Comparison of ENCODE assay signal across 27 cellular contexts in genomic region chr12:52672321-52672933, GRCh38. TPM values are rescaled to one million over a fixed set of nuclear protein-coding genes. Genes with fewer than 3 reads are reported as not detected.
DNase-seq lines count a peak whose midpoint lies in the region; ATAC-seq, FAIRE-seq and TF ChIP-seq lines count a peak whose summit lies in the region.
"Had no signal": no experiment of that assay in that cellular context is flagged by ENCODE, and none has a peak within 500 bp of the region (broad histone marks: within the 10 kb centered on the region; RNA-seq: fewer than 3 reads in every experiment).

No MANE protein-coding gene starts in this region.

- H3K4me2 ChIP-seq in astrocyte (ENCODE audit: low read length), result no peak overlapping the region
- no peak overlapping the region for H3K4me2 ChIP-seq in mesendoderm (ENCODE audit: low read length)
- H3K4me2 ChIP-seq: BLaER1 treated with 17β-estradiol and CSF1 and Interleukin-3, amounts not matched to agents 10 nM and 100 nM had no signal

- no peak overlapping the region for H3K56ac ChIP-seq in mesendoderm (ENCODE audit: low read length)

- no CpG with 5 or more reads among the region's 2 CpGs for WGBS in mesendoderm (ENCODE audit: extremely low coverage, insufficient coverage, low lambda C conversion rate)

- H3K4me1 ChIP-seq in astrocyte (ENCODE audit: insufficient read depth, low read length) (no peaks in the 10 kb centered on the region), mesendoderm (ENCODE audit: control insufficient read depth, low read depth, low read length) (no peaks in the 10 kb centered on the region), lower lobe of right lung (no peaks in the 10 kb centered on the region)
- H3K4me1 ChIP-seq: BLaER1 treated with 17β-estradiol and CSF1 and Interleukin-3, amounts not matched to agents 10 nM and 100 nM had no signal

- H3K36me3 Mint-ChIP-seq in astrocyte (ENCODE audit: low read depth, unreplicated experiment), result no peaks in the 10 kb centered on the region
- H3K36me3 Mint-ChIP-seq: activated naive CD4-positive, alpha-beta T cell treated with anti-CD3 and anti-CD28 coated beads, Interleukin-2, amount 50 U/mL, for 24 hours; T-cell; type B pancreatic cell had no signal

- H3K9me3 ChIP-seq in astrocyte (ENCODE audit: insufficient read depth, low read depth, low read length), result no peaks in the 10 kb centered on the region
- no peaks in the 10 kb centered on the region for H3K9me3 ChIP-seq in lower lobe of right lung
- H3K9me3 ChIP-seq: BLaER1 treated with 17β-estradiol and CSF1 and Interleukin-3, amounts not matched to agents 10 nM and 100 nM had no signal

- no peak overlapping the region for H4K5ac ChIP-seq in mesendoderm (ENCODE audit: low read length)

- no peak overlapping the region for H2BK5ac ChIP-seq in mesendoderm (ENCODE audit: low read length)

- no peak overlapping the region for H2AK5ac ChIP-seq in mesendoderm (ENCODE audit: low read length)

- H2BK120ac ChIP-seq in mesendoderm (ENCODE audit: low read depth, low read length), result no peak overlapping the region

- no peaks in the 10 kb centered on the region for H4K20me1 ChIP-seq in astrocyte (ENCODE audit: insufficient read depth, low read length)
- H4K20me1 ChIP-seq: BLaER1 treated with 17β-estradiol and CSF1 and Interleukin-3, amounts not matched to agents 10 nM and 100 nM had no signal

- H3K27ac ChIP-seq in astrocyte (ENCODE audit: low read depth, low read length) (no peak overlapping the region), mesendoderm (ENCODE audit: low read depth, low read length) (no peak overlapping the region), lower lobe of right lung (no peak overlapping the region)
- H3K27ac ChIP-seq: BLaER1 treated with 17β-estradiol and CSF1 and Interleukin-3, amounts not matched to agents 10 nM and 100 nM had no signal

- no peak overlapping the region for H4K8ac ChIP-seq in mesendoderm (ENCODE audit: low read depth, low read length)

- intact Hi-C loops in lower lobe of right lung (cut with DNase I), result no loop called here

- H3K4me3 Mint-ChIP-seq in astrocyte (ENCODE audit: unreplicated experiment), result no peak overlapping the region
- H3K4me3 Mint-ChIP-seq: activated CD4-positive, alpha-beta T cell treated with anti-CD3 and anti-CD28 coated beads for 36 hours; activated naive CD4-positive, alpha-beta T cell treated with anti-CD3 and anti-CD28 coated beads, Interleukin-2, amount 50 U/mL, for 24 hours; immature natural killer cell; T-cell; type B pancreatic cell had no signal

- H3K18ac ChIP-seq in mesendoderm (ENCODE audit: low read length), result no peak overlapping the region

- H3K79me1 ChIP-seq in mesendoderm (ENCODE audit: low read length), result no peaks in the 10 kb centered on the region

- no peak overlapping the region for H3K27ac Mint-ChIP-seq in astrocyte (ENCODE audit: unreplicated experiment)
- H3K27ac Mint-ChIP-seq: activated CD4-positive, alpha-beta T cell treated with anti-CD3 and anti-CD28 coated beads for 36 hours; activated naive CD4-positive, alpha-beta T cell treated with anti-CD3 and anti-CD28 coated beads, Interleukin-2, amount 50 U/mL, for 24 hours; immature natural killer cell; T-cell; type B pancreatic cell had no signal

- no peak overlapping the region for H3K4me3 ChIP-seq in astrocyte (ENCODE audit: insufficient read depth, low read depth, low read length)
- H3K4me3 ChIP-seq in mesendoderm (ENCODE audit: low read length), result no peak overlapping the region
- H3K4me3 ChIP-seq in lower lobe of right lung, result no peak overlapping the region
- H3K4me3 ChIP-seq: BLaER1 treated with 17β-estradiol and CSF1 and Interleukin-3, amounts not matched to agents 10 nM and 100 nM had no signal

- peak; percentile 10 for DNase-seq in COLO829 (ENCODE audit: low spot score)
- peak; percentile 14 for DNase-seq in HTR-8/SVneo (ENCODE audit: insufficient read length, low spot score)
- peak; percentile 22 for DNase-seq in astrocyte (ENCODE audit: low read depth)
- peak; percentile 66 for DNase-seq in mesendoderm
- DNase-seq in omental fat pad (ENCODE audit: low spot score), result no peak
- DNase-seq in lower lobe of right lung, result no peak
- no peak for DNase-seq in GM19240 (ENCODE audit: insufficient read length, low spot score)
- DNase-seq: ACHN; activated CD4-positive, alpha-beta T cell treated with anti-CD3 and anti-CD28 coated beads for 36 hours; cerebellar nuclear complex; erythroblast; foreskin melanocyte; GDM1; immature natural killer cell; NCI-H1105; NCI-H2029 treated with DMSO at 0.1 percent for 48 hours; NCI-H345; NCI-H774; SHP77 treated with DMSO at 0.1 percent for 48 hours; stimulated activated CD4-positive, alpha-beta T cell treated with anti-CD3 and anti-CD28 coated beads, Interleukin-12 subunit alpha, Interleukin-12 subunit beta, amount 100 ng/mL, for 4 hours; T-cell had no signal

- H2BK15ac ChIP-seq in mesendoderm (replicated peaks; ENCODE audit: low read depth), result no peak overlapping the region

- H3K36me3 ChIP-seq in astrocyte (ENCODE audit: insufficient read depth, low read length) (no peaks in the 10 kb centered on the region), mesendoderm (ENCODE audit: control insufficient read depth, insufficient read depth, low read length) (no peaks in the 10 kb centered on the region), lower lobe of right lung (no peaks in the 10 kb centered on the region)
- H3K36me3 ChIP-seq: BLaER1 treated with 17β-estradiol and CSF1 and Interleukin-3, amounts not matched to agents 10 nM and 100 nM had no signal

- H3K27me3 Mint-ChIP-seq in astrocyte (ENCODE audit: low read depth, unreplicated experiment), result peaks cover 20% of the 10 kb centered on the region
- H3K27me3 Mint-ChIP-seq: activated CD4-positive, alpha-beta T cell treated with anti-CD3 and anti-CD28 coated beads for 36 hours; activated naive CD4-positive, alpha-beta T cell treated with anti-CD3 and anti-CD28 coated beads, Interleukin-2, amount 50 U/mL, for 24 hours had no signal

- H3K23ac ChIP-seq in mesendoderm (ENCODE audit: low read length), result no peak overlapping the region

- no peak for FAIRE-seq in HTR-8/SVneo (lab: Jason Lieb, UNC)
- no peak for FAIRE-seq in astrocyte (lab: Jason Lieb, UNC)
- FAIRE-seq: GM18507, TTC549 had no signal

- H3K4me1 Mint-ChIP-seq in astrocyte (ENCODE audit: low read depth, unreplicated experiment), result peaks cover 9% of the 10 kb centered on the region

- no peak overlapping the region for H3K4ac ChIP-seq in mesendoderm (ENCODE audit: low read depth, low read length)

- no peak overlapping the region for H2AFZ ChIP-seq in astrocyte (ENCODE audit: low read depth, low read length)

- H3K27me3 ChIP-seq in astrocyte (ENCODE audit: insufficient read depth, low read length) (peaks cover 18% of the 10 kb centered on the region), mesendoderm (ENCODE audit: insufficient read depth, low read length, poor library complexity) (peaks cover 3% of the 10 kb centered on the region), lower lobe of right lung (ENCODE audit: low read depth) (peaks cover 9% of the 10 kb centered on the region)
- H3K27me3 ChIP-seq: BLaER1 treated with 17β-estradiol and CSF1 and Interleukin-3, amounts not matched to agents 10 nM and 100 nM had no signal

- H3K9me3 Mint-ChIP-seq in astrocyte (ENCODE audit: unreplicated experiment), result peaks cover 2% of the 10 kb centered on the region
- H3K9me3 Mint-ChIP-seq: activated naive CD4-positive, alpha-beta T cell treated with anti-CD3 and anti-CD28 coated beads, Interleukin-2, amount 50 U/mL, for 24 hours; immature natural killer cell; T-cell; type B pancreatic cell had no signal

- no peaks in the 10 kb centered on the region for H3K79me2 ChIP-seq in astrocyte (ENCODE audit: insufficient read depth, low read length)
- no peaks in the 10 kb centered on the region for H3K79me2 ChIP-seq in mesendoderm (ENCODE audit: control insufficient read depth, insufficient read depth, low read length)

- no peak for ATAC-seq in omental fat pad (ENCODE audit: low FRiP score)
- ATAC-seq in lower lobe of right lung, result no peak
- ATAC-seq in HG03378 (IDR thresholded peaks at IDR 0.05; ENCODE audit: unreplicated experiment), result no peak
- ATAC-seq: activated CD4-positive, alpha-beta T cell treated with anti-CD3 and anti-CD28 coated beads for 36 hours; T-cell had no signal

- no peak overlapping the region for H3K9ac ChIP-seq in astrocyte (ENCODE audit: low read length)
- no peak overlapping the region for H3K9ac ChIP-seq in mesendoderm (ENCODE audit: low read length)
- H3K9ac ChIP-seq: BLaER1 treated with 17β-estradiol and CSF1 and Interleukin-3, amounts not matched to agents 10 nM and 100 nM had no signal

- TF ChIP-seq CTCF in astrocyte (IDR thresholded peaks at IDR 0.05; ENCODE audit: insufficient read depth, low read depth, low read length), result no peak
- TF ChIP-seq CTCF in omental fat pad (IDR thresholded peaks at IDR 0.05), result no peak
- no peak for TF ChIP-seq CTCF in lower lobe of right lung (IDR thresholded peaks at IDR 0.05)

RNA-seq across cellular contexts. Expression of gene KRT1, which starts 7.8 kb away (rescaled TPM):
- total RNA-seq in astrocyte (not detected in 2 replicates), omental fat pad (under 1 TPM in 1 of 4 donors, not detected in 3; 0.47 TPM), lower lobe of right lung (1.3 TPM)
- polyA plus RNA-seq in mesendoderm (2013, experiment 1 of 2), result not detected
- not detected for polyA plus RNA-seq in mesendoderm (2013, experiment 2 of 2)
- total RNA-seq: activated CD4-positive, alpha-beta T cell treated with anti-CD3 and anti-CD28 coated beads for 36 hours had no signal
- polyA plus RNA-seq: immature natural killer cell had no signal

RNA-seq across cellular contexts. Expression of gene KRT2, which starts 20.4 kb away (rescaled TPM):
- not detected in 2 replicates for total RNA-seq in astrocyte
- not detected for polyA plus RNA-seq in mesendoderm (2013, experiment 1 of 2)
- not detected for polyA plus RNA-seq in mesendoderm (2013, experiment 2 of 2)
- not detected for total RNA-seq in omental fat pad
- total RNA-seq in lower lobe of right lung, result not detected
- total RNA-seq: activated CD4-positive, alpha-beta T cell treated with anti-CD3 and anti-CD28 coated beads for 36 hours had no signal

RNA-seq across cellular contexts. Expression of gene KRT77, which starts 30.9 kb away (rescaled TPM):
- total RNA-seq in astrocyte (not detected in 2 replicates), omental fat pad (not detected), lower lobe of right lung (not detected)
- not detected for polyA plus RNA-seq in mesendoderm (2013, experiment 1 of 2)
- polyA plus RNA-seq in mesendoderm (2013, experiment 2 of 2), result not detected
- total RNA-seq: activated CD4-positive, alpha-beta T cell treated with anti-CD3 and anti-CD28 coated beads for 36 hours; T-cell had no signal
- polyA plus RNA-seq: immature natural killer cell had no signal

RNA-seq across cellular contexts. Expression of gene KRT73, which starts 54.1 kb away (rescaled TPM):
- total RNA-seq in astrocyte (not detected in 2 replicates), omental fat pad (not detected), lower lobe of right lung (not detected)
- polyA plus RNA-seq in mesendoderm (2013, experiment 1 of 2), result not detected
- polyA plus RNA-seq in mesendoderm (2013, experiment 2 of 2), result not detected

Comparison
In these comparisons a context has a peak if more than half of its experiments do, and no peak if none do; other contexts are left out.
1. DNase-seq: peak in COLO829 (single experiment), HTR-8/SVneo (single experiment), astrocyte (single experiment) and mesendoderm (single experiment); none in omental fat pad (single experiment), lower lobe of right lung (single experiment) and GM19240 (single experiment).